ENCODE assay signal across 2 cellular contexts in the genomic region with DNA sequence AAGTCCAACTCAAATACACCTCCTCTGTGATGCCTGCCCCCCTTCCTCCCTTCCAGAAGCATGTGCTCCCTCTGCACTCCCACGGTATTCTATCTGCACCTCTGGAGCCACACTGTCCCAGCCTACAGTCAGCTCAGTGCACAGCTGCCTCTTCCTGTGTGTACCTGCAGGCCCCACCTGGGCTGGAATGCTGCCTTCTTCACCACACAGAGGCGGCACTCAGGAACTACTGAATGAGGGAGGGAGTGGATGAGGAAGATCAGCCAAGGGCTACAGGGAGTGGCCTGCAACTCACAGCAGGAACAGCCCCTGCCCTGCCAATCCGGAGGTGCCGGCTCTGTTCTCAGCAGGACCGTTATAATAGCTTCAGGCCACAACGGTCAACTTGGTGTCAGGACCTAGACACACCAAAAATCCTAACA.
TF ChIP-seq lines count a peak whose summit lies in the region.

No MANE protein-coding gene starts in this region.

TF ChIP-seq in HCT116, 20 proteins besides CTCF, POLR2A, EP300 and RAD21:
- TF ChIP-seq, protein P1, sequence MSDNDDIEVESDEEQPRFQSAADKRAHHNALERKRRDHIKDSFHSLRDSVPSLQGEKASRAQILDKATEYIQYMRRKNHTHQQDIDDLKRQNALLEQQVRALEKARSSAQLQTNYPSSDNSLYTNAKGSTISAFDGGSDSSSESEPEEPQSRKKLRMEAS (IDR thresholded peaks at IDR 0.05) = peak; percentile 15; the same call in 1 of the 2 replicates
- TF ChIP-seq FOSL1 (IDR thresholded peaks at IDR 0.05; ENCODE audit: low read depth) (no peak), SP1 (IDR thresholded peaks at IDR 0.05; ENCODE audit: low read depth) (peak; percentile 54; the same call in 1 of the 2 replicates), CBX3 (IDR thresholded peaks at IDR 0.05; ENCODE audit: low read depth) (no peak), SIN3A (IDR thresholded peaks at IDR 0.05; ENCODE audit: low read depth) (peak; percentile 56; the same call in 1 of the 2 replicates), YY1 (IDR thresholded peaks at IDR 0.05; ENCODE audit: extremely low read depth, insufficient replicate concordance, low read depth, low read length) (peak; percentile 6), EZH2 (IDR thresholded peaks at IDR 0.05) (no peak)

TF ChIP-seq in SK-N-SH, 30 proteins besides CTCF, POLR2A, EP300 and RAD21 (continued from another document):
- TF ChIP-seq EZH2phosphoT487 (IDR thresholded peaks at IDR 0.05; ENCODE audit: borderline replicate concordance, low read depth) (no peak), MXI1 (IDR thresholded peaks at IDR 0.05; ENCODE audit: low read depth, low read length) (0 out of 2 replicates have a peak, but pooled peaks have one; percentile 19), SIN3A (IDR thresholded peaks at IDR 0.05; ENCODE audit: borderline replicate concordance, low read depth, low read length) (no peak)
- TF ChIP-seq, protein P2, sequence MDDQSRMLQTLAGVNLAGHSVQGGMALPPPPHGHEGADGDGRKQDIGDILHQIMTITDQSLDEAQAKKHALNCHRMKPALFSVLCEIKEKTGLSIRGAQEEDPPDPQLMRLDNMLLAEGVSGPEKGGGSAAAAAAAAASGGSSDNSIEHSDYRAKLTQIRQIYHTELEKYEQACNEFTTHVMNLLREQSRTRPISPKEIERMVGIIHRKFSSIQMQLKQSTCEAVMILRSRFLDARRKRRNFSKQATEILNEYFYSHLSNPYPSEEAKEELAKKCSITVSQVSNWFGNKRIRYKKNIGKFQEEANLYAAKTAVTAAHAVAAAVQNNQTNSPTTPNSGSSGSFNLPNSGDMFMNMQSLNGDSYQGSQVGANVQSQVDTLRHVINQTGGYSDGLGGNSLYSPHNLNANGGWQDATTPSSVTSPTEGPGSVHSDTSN (IDR thresholded peaks at IDR 0.05) = no peak
